In the genomic region with DNA sequence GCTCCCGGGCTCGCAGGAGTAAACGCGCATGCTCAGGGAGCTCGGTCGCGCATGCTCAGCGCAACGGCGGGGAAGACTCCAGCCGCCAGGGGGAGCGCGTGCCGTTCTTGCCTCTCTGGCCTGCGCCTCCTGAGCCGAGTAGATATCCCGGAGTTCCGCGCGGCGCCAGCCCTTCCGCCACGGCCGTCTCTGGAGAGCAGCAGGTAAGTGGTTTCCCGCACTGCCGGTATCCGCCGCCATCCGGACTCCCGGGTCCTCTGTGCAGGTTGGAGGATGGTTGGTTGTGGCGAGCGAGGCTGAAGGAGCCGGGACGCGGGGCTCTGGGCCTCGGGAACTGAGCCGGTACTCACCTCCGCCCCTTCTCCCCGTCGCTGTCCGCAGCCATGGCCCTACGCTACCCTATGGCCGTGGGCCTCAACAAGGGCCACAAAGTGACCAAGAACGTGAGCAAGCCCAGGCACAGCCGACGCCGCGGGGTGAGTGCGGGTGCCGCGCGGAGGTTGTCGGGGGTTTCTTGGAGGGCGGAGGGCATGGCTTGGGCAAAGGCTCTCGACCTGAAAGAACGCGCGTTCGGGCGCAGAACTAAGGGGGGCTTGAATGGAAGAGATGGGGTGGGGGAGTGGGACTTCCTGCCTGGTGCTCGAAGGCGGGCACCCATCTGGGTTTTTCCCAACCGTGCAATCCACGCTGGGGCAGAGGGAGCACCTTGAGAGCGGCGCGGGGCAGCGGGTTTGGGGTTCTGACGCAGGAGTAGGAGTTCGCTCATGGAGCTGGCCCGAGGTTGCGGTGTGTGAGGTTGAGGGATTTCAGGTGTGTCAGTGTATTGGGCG, we compare ENCODE assay signal across 7 cellular contexts. TPM values are rescaled to one million over a fixed set of nuclear protein-coding genes. Genes with fewer than 3 reads are reported as not detected.
DNase-seq lines count a peak whose midpoint lies in the region; ATAC-seq, FAIRE-seq and TF ChIP-seq lines count a peak whose summit lies in the region.

A gene (plus strand): TSS at position 171 of the 830 bp plus-strand sequence. CDS start 213 bp downstream, at position 384.

- peaks cover 29% of the 10 kb centered on the region for H3K36me3 ChIP-seq in bronchial epithelial cell (ENCODE audit: control insufficient read depth, insufficient read depth, low read length)
- H3K36me3 ChIP-seq in small intestine (ENCODE audit: control insufficient read depth in 2 of 2, insufficient read depth in 2 of 2, low read length in 2 of 2), result peaks cover 3% of the 10 kb centered on the region in 2 donors

- TF ChIP-seq CTCF in WI38 (IDR thresholded peaks at IDR 0.05; ENCODE audit: low read depth, low read length) (peak; percentile 96), bronchial epithelial cell (IDR thresholded peaks at IDR 0.05; ENCODE audit: insufficient read depth, low read length, severe bottlenecking) (peak; percentile 99)

- WGBS in small intestine, 3 donors, result 0 to 1% (median 1%) methylated on average over 63 to 73 of the region's 73 CpGs

- FAIRE-seq in GM18507 (lab: Jason Lieb, UNC) (peak; percentile 93), bronchial epithelial cell (lab: Jason Lieb, UNC) (no peak), small intestine (lab: Jason Lieb, UNC) (no peak)

- peak within 1 kb of the TSS; percentile 91 for H3K4me3 ChIP-seq in WI38 (ENCODE audit: low read depth, low read length)
- H3K4me3 ChIP-seq in bronchial epithelial cell (ENCODE audit: low read depth, low read length), result peak within 1 kb of the TSS; percentile 98
- peak within 1 kb of the TSS; percentile 67 to 72 for H3K4me3 ChIP-seq in small intestine (ENCODE audit: low read depth in 1 of 2, low read length in 2 of 2)

- H3K4me1 ChIP-seq in small intestine (ENCODE audit: control insufficient read depth in 2 of 2, insufficient read depth in 1 of 2, low read depth in 1 of 2, low read length in 1 of 2), result no peaks in the 10 kb centered on the region

- peak within 1 kb of the TSS; percentile 84 to 87 for H3K27ac ChIP-seq in small intestine (ENCODE audit: low read depth in 1 of 2, low read length in 1 of 2)

- no peaks in the 10 kb centered on the region for H3K9me3 ChIP-seq in small intestine (ENCODE audit: control insufficient read depth, low read depth)

- peak; percentile 43 for ATAC-seq in HG03103 (IDR thresholded peaks at IDR 0.05; ENCODE audit: low read depth, unreplicated experiment)

- no peaks in the 10 kb centered on the region for H3K27me3 ChIP-seq in bronchial epithelial cell (ENCODE audit: control insufficient read depth, insufficient read depth, low read length)
- no peaks in the 10 kb centered on the region for H3K27me3 ChIP-seq in small intestine (ENCODE audit: control insufficient read depth in 2 of 2, insufficient read depth in 2 of 2, low read length in 2 of 2)

- peak; percentile 91 for DNase-seq in GM18507 (ENCODE audit: extremely low spot score, insufficient read length, low read depth)
- peak; percentile 97 for DNase-seq in NCI-H2227 (lab: John Stamatoyannopoulos, UW; ENCODE audit: unreplicated experiment)
- peak; percentile 86 for DNase-seq in bronchial epithelial cell (ENCODE audit: low read depth)
- DNase-seq in iPS-NIHi11 (ENCODE audit: low spot score), result peak; percentile 92
- DNase-seq in small intestine, result peak; percentile 97

RNA-seq across cellular contexts. Expression of the gene that starts here (rescaled TPM):
- 718 and 1,018 TPM in 2 replicates for total RNA-seq in bronchial epithelial cell
- 1,000 to 10,000 TPM in 2 of 3 donors, 100 to 1,000 TPM in 1; 945 to 1,946 (median 1,463) TPM for polyA plus RNA-seq in small intestine

Comparison
In these comparisons a context has a peak if more than half of its experiments do, and no peak if none do; other contexts are left out.
1. Peak in every context shown above with its lines: DNase-seq, ATAC-seq, H3K4me3 ChIP-seq and H3K27ac ChIP-seq.